Comparison of ENCODE assay signal across 1 cellular context in the genomic region with DNA sequence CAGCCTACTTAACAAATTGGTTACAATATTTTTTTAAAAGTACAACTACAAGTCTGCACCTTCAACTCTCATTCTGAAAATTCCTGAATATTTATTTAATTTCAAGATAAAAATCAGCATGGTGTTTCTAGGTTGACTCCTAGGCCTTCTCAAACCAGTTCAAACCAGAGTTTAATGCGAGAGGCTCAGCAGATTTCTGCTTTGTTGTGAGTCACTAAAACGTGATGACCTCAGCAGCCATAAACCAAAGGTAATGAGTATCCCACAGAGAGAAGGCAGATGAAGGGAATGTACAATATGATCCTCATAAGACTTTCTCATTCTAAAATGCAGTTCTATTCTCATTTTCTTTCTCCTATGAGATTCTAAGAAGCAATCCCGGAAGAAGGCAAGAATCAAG.
TF ChIP-seq lines count a peak whose summit lies in the region.

No MANE protein-coding gene starts in this region.

TF ChIP-seq in neural cell, 6 proteins besides CTCF, POLR2A, EP300 and RAD21 (continued from another document):
- TF ChIP-seq MXI1 (conservative IDR thresholded peaks at IDR 0.05; ENCODE audit: poor library complexity, severe bottlenecking) (no peak), TAF1 (IDR thresholded peaks at IDR 0.05; ENCODE audit: low read depth) (no peak)
